ENCODE assay signal across 25 cellular contexts in the genomic region with DNA sequence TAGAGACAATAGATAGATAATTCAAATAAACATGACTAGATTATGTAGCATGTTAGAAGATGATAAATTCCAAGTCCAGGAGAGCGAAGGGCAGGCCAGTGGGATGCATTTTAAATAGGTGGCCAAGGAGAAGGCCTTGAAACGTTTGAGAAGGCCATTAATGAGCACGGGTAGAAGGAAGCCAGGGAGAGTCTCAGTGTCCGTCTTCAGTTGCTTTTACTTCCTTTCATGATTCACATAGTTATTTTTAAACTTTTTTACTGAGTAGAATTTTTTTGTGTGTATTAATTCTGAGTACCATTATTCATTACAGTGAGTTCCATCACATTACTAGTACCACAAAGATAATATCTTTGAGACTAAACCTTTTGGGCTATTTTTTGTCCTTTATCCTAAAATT.
DNase-seq lines count a peak whose midpoint lies in the region; TF ChIP-seq lines count a peak whose summit lies in the region.
"Had no signal": no experiment of that assay in that cellular context is flagged by ENCODE, and none has a peak within 500 bp of the region (broad histone marks: within the 10 kb centered on the region; RNA-seq: fewer than 3 reads in every experiment).

No MANE protein-coding gene starts in this region.

- H3F3A ChIP-seq in MM.1S (ENCODE audit: insufficient read depth, low read length): no peaks in the 10 kb centered on the region

- no peak for DNase-seq in HFFc6
- peak; percentile 51 for DNase-seq in MV-4-11 (lab: John Stamatoyannopoulos, UW)
- DNase-seq in esophagus squamous epithelium (lab: John Stamatoyannopoulos, UW): no peak
- DNase-seq in sigmoid colon: no peak
- no peak for DNase-seq in D341Med (ENCODE audit: low spot score)
- DNase-seq in nucleus accumbens (lab: John Stamatoyannopoulos, UW): no peak
- DNase-seq in MM.1S: no peak
- DNase-seq: activated CD4-positive, alpha-beta memory T cell treated with anti-CD3 and anti-CD28 coated beads for 36 hours; colonic mucosa; DMS79; head of caudate nucleus; left lung; NCI-H1105 treated with DMSO at 0.1 percent for 48 hours; NCI-H446; nephron progenitor cell; Peyer's patch; stimulated activated CD4-positive, alpha-beta T cell treated with anti-CD3 and anti-CD28 coated beads, Interleukin-1b, Interleukin-23, amount 100 ng/mL, for 48 hours had no signal

- no peaks in the 10 kb centered on the region for H3K36me3 Mint-ChIP-seq in HFFc6 (ENCODE audit: low read depth)
- H3K36me3 Mint-ChIP-seq: activated CD4-positive, alpha-beta memory T cell treated with anti-CD3 and anti-CD28 coated beads for 36 hours; brain; mesothelial cell of epicardium; stimulated activated effector memory CD8-positive, alpha-beta T cell treated with anti-CD3 and anti-CD28 coated beads, Interleukin-12 subunit alpha, Interleukin-12 subunit beta, amount 100 ng/mL, for 72 hours; WTC11 had no signal

- peaks cover 70% of the 10 kb centered on the region for H3K4me1 Mint-ChIP-seq in HFFc6 (ENCODE audit: low read depth)
- H3K4me1 Mint-ChIP-seq: stimulated activated effector memory CD8-positive, alpha-beta T cell treated with anti-CD3 and anti-CD28 coated beads, Interleukin-12 subunit alpha, Interleukin-12 subunit beta, amount 100 ng/mL, for 72 hours had no signal

- H3K4me2 ChIP-seq in MM.1S (ENCODE audit: low read depth, low read length): no peak overlapping the region

- H3K4me3 Mint-ChIP-seq in HFFc6: no peak overlapping the region
- H3K4me3 Mint-ChIP-seq: activated CD4-positive, alpha-beta memory T cell treated with anti-CD3 and anti-CD28 coated beads for 36 hours; brain; mesothelial cell of epicardium; nephron progenitor cell; stimulated activated effector memory CD8-positive, alpha-beta T cell treated with anti-CD3 and anti-CD28 coated beads, Interleukin-12 subunit alpha, Interleukin-12 subunit beta, amount 100 ng/mL, for 72 hours; T-helper 2 cell treated with Interferon-gamma antibody and Interleukin-4, amounts not matched to agents 5 μg/mL and 100 μg/mL, for 36 hours; WTC11 had no signal

- no peak overlapping the region for H3K9ac ChIP-seq in MM.1S (ENCODE audit: low read length)

- TF ChIP-seq EP300 in sigmoid colon (IDR thresholded peaks at IDR 0.05): no peak

- H3K27me3 ChIP-seq in esophagus squamous epithelium: no peaks in the 10 kb centered on the region
- H3K27me3 ChIP-seq in sigmoid colon: no peaks in the 10 kb centered on the region
- no peaks in the 10 kb centered on the region for H3K27me3 ChIP-seq in MM.1S (replicated peaks; ENCODE audit: insufficient read depth, low read length)
- H3K27me3 ChIP-seq: colonic mucosa, left lung, Peyer's patch, tibial nerve had no signal

- H3K79me2 ChIP-seq in MM.1S (ENCODE audit: low read length): no peaks in the 10 kb centered on the region

- no peaks in the 10 kb centered on the region for H3K9me2 ChIP-seq in MM.1S (replicated peaks; ENCODE audit: insufficient read depth, low read length)

- H3K27ac ChIP-seq in esophagus squamous epithelium (peak overlapping the region in 3 of 4 donors; percentile 7 to 60 (median 27)), sigmoid colon (peak overlapping the region; percentile 13 to 78 (median 66)), MM.1S (ENCODE audit: low read length) (no peak overlapping the region)
- H3K27ac ChIP-seq: colonic mucosa, left lung had no signal

- no peak for TF ChIP-seq CTCF in HFFc6 (IDR thresholded peaks at IDR 0.05)
- TF ChIP-seq CTCF in esophagus squamous epithelium (IDR thresholded peaks at IDR 0.05): no peak
- no peak for TF ChIP-seq CTCF in sigmoid colon (IDR thresholded peaks at IDR 0.05)
- TF ChIP-seq CTCF in MM.1S (IDR thresholded peaks at IDR 0.05; ENCODE audit: low read length): no peak

- H3K9me3 ChIP-seq in esophagus squamous epithelium (no peaks in the 10 kb centered on the region), sigmoid colon (no peaks in the 10 kb centered on the region), MM.1S (replicated peaks; ENCODE audit: insufficient read depth, low read length) (no peaks in the 10 kb centered on the region)
- H3K9me3 ChIP-seq: colonic mucosa, left lung, Peyer's patch, tibial nerve had no signal

- TF ChIP-seq POLR2A in esophagus squamous epithelium (IDR thresholded peaks at IDR 0.05): no peak
- TF ChIP-seq POLR2A in sigmoid colon (IDR thresholded peaks at IDR 0.05): no peak

- H3K4me3 ChIP-seq in esophagus squamous epithelium: no peak overlapping the region
- no peak overlapping the region for H3K4me3 ChIP-seq in sigmoid colon
- no peak overlapping the region for H3K4me3 ChIP-seq in MM.1S (ENCODE audit: low read length)
- H3K4me3 ChIP-seq: colonic mucosa, left lung, Peyer's patch, SK-N-MC, tibial nerve had no signal

- H3K4me1 ChIP-seq in esophagus squamous epithelium (peaks cover 17 to 80% (median 44%) of the 10 kb centered on the region in 3 donors), sigmoid colon (peaks cover 0 to 89% (median 78%) of the 10 kb centered on the region in 4 donors), MM.1S (ENCODE audit: low read length) (no peaks in the 10 kb centered on the region)

- no peaks in the 10 kb centered on the region for H4K20me1 ChIP-seq in MM.1S (ENCODE audit: insufficient read depth, low read length)

- no peaks in the 10 kb centered on the region for H3K9me3 Mint-ChIP-seq in HFFc6
- H3K9me3 Mint-ChIP-seq: activated CD4-positive, alpha-beta memory T cell treated with anti-CD3 and anti-CD28 coated beads for 36 hours; brain; mesothelial cell of epicardium; nephron progenitor cell; stimulated activated effector memory CD8-positive, alpha-beta T cell treated with anti-CD3 and anti-CD28 coated beads, Interleukin-12 subunit alpha, Interleukin-12 subunit beta, amount 100 ng/mL, for 72 hours; T-helper 2 cell treated with Interferon-gamma antibody and Interleukin-4, amounts not matched to agents 5 μg/mL and 100 μg/mL, for 36 hours; WTC11 had no signal

- intact Hi-C loops in esophagus squamous epithelium (cut with DNase I): no loop called here
- intact Hi-C loops in sigmoid colon (cut with DNase I): loop anchor here (5.0 kb wide), 1 partner anchor 143 kb away; no protein-coding TSS in a partner anchor

- no peaks in the 10 kb centered on the region for H3K36me3 ChIP-seq in esophagus squamous epithelium
- no peaks in the 10 kb centered on the region for H3K36me3 ChIP-seq in sigmoid colon
- no peaks in the 10 kb centered on the region for H3K36me3 ChIP-seq in MM.1S (replicated peaks; ENCODE audit: insufficient read depth, low read length)
- H3K36me3 ChIP-seq: colonic mucosa, left lung, Peyer's patch, tibial nerve had no signal

- H2AFZ ChIP-seq in MM.1S (ENCODE audit: low read length): no peak overlapping the region

- H3K27ac Mint-ChIP-seq in HFFc6: peak overlapping the region; percentile 72
- H3K27ac Mint-ChIP-seq: activated CD4-positive, alpha-beta memory T cell treated with anti-CD3 and anti-CD28 coated beads for 36 hours; mesothelial cell of epicardium; nephron progenitor cell; progenitor cell of endocrine pancreas; stimulated activated effector memory CD8-positive, alpha-beta T cell treated with anti-CD3 and anti-CD28 coated beads, Interleukin-12 subunit alpha, Interleukin-12 subunit beta, amount 100 ng/mL, for 72 hours; T-helper 2 cell treated with Interferon-gamma antibody and Interleukin-4, amounts not matched to agents 5 μg/mL and 100 μg/mL, for 36 hours; WTC11 had no signal

- H3K27me3 Mint-ChIP-seq in HFFc6 (ENCODE audit: insufficient read depth): no peaks in the 10 kb centered on the region; the same call in 1 of the 2 replicates
- H3K27me3 Mint-ChIP-seq: activated CD4-positive, alpha-beta memory T cell treated with anti-CD3 and anti-CD28 coated beads for 36 hours; brain; progenitor cell of endocrine pancreas had no signal

- WGBS in esophagus squamous epithelium, 2 donors: 51 to 59% methylated on average over 4 of the region's 4 CpGs
- WGBS in sigmoid colon, 2 donors: 78 to 87% methylated on average over 4 of the region's 4 CpGs
